Comparison of ENCODE assay signal across 8 cellular contexts in genomic region chr11:20127671-20128527, GRCh38. TPM values are rescaled to one million over a fixed set of nuclear protein-coding genes. Genes with fewer than 3 reads are reported as not detected.
A peak's percentile ranks its signal among the peaks of the same experiment; 100 is the strongest.
DNase-seq lines count a peak whose midpoint lies in the region; FAIRE-seq and TF ChIP-seq lines count a peak whose summit lies in the region.

No MANE protein-coding gene starts in this region.

- H2AFZ ChIP-seq in astrocyte (ENCODE audit: low read depth, low read length): no peak overlapping the region

- H3K27me3 Mint-ChIP-seq in astrocyte (ENCODE audit: low read depth, unreplicated experiment): peaks cover 14% of the 10 kb centered on the region

- no peak overlapping the region for H3K27ac ChIP-seq in HEK293 (ENCODE audit: extremely low read depth, low read depth, low read length)
- no peak overlapping the region for H3K27ac ChIP-seq in astrocyte (ENCODE audit: low read depth, low read length)
- no peak overlapping the region for H3K27ac ChIP-seq in spleen

- TF ChIP-seq POLR2A in spleen (IDR thresholded peaks at IDR 0.05): no peak

- no peaks in the 10 kb centered on the region for H3K79me2 ChIP-seq in astrocyte (ENCODE audit: insufficient read depth, low read length)

- H3K4me3 Mint-ChIP-seq in astrocyte (ENCODE audit: unreplicated experiment): no peak overlapping the region

- peaks cover 8% of the 10 kb centered on the region for H3K4me1 Mint-ChIP-seq in astrocyte (ENCODE audit: low read depth, unreplicated experiment)

- H3K4me1 ChIP-seq in HEK293 (ENCODE audit: control insufficient read depth, insufficient read depth, low read length) (no peaks in the 10 kb centered on the region), astrocyte (ENCODE audit: insufficient read depth, low read length) (peaks cover 17% of the 10 kb centered on the region), spleen (peaks cover 0 to 13% (median 10%) of the 10 kb centered on the region in 6 donors)

- intact Hi-C loops in spleen (cut with DNase I; ENCODE audit: low total_unique reads): loop anchor here (5.0 kb wide), 1 partner anchor 229 kb away; no protein-coding TSS in a partner anchor

- no peak overlapping the region for H3K9ac ChIP-seq in astrocyte (ENCODE audit: low read length)

- DNase-seq in Daoy (ENCODE audit: low read depth) (peak; percentile 77), NCI-H1417 treated with DMSO at 0.1 percent for 48 hours (lab: John Stamatoyannopoulos, UW) (peak; percentile 24), T1000 (lab: John Stamatoyannopoulos, UW) (peak; percentile 50), astrocyte (ENCODE audit: low read depth) (peak; percentile 36), hypothalamus (lab: John Stamatoyannopoulos, UW) (peak in 48 of 51 donors; percentile 18 to 88 (median 60)), spleen (peak; percentile 88), GOT3 (lab: John Stamatoyannopoulos, UW) (no peak)

- no peaks in the 10 kb centered on the region for H3K36me3 ChIP-seq in HEK293 (ENCODE audit: control insufficient read depth in 2 of 2, insufficient read depth in 1 of 2, low read length in 2 of 2)
- H3K36me3 ChIP-seq in astrocyte (ENCODE audit: insufficient read depth, low read length): no peaks in the 10 kb centered on the region
- no peaks in the 10 kb centered on the region for H3K36me3 ChIP-seq in spleen

- H4K20me1 ChIP-seq in astrocyte (ENCODE audit: insufficient read depth, low read length): no peaks in the 10 kb centered on the region

- no peak overlapping the region for H3K27ac Mint-ChIP-seq in astrocyte (ENCODE audit: unreplicated experiment)

- H3K4me3 ChIP-seq in HEK293 (ENCODE audit: low read depth, low read length) (no peak overlapping the region), astrocyte (ENCODE audit: insufficient read depth, low read depth, low read length) (no peak overlapping the region), spleen (no peak overlapping the region)

- no peaks in the 10 kb centered on the region for H3K36me3 Mint-ChIP-seq in astrocyte (ENCODE audit: low read depth, unreplicated experiment)

- H3K9me3 ChIP-seq in HEK293 (ENCODE audit: control insufficient read depth, insufficient read depth, low read depth, low read length): no peaks in the 10 kb centered on the region
- H3K9me3 ChIP-seq in astrocyte (ENCODE audit: insufficient read depth, low read depth, low read length): no peaks in the 10 kb centered on the region
- no peaks in the 10 kb centered on the region for H3K9me3 ChIP-seq in spleen

- WGBS in spleen, 5 donors: 55 to 64% (median 63%) methylated on average over 15 to 16 of the region's 16 CpGs

- CTCF ChIA-PET in HEK293 (lab: Yijun Ruan, JAX): interaction anchor here (0.5 to 3.7 kb wide), 78 partner anchors 10 to 1057 kb away, joined by 3 to 107 read pairs (median 4); no protein-coding TSS in a partner anchor

- peaks cover 5% of the 10 kb centered on the region for H3K9me3 Mint-ChIP-seq in astrocyte (ENCODE audit: unreplicated experiment)

- no peak overlapping the region for H3K4me2 ChIP-seq in astrocyte (ENCODE audit: low read length)

- TF ChIP-seq CTCF in HEK293 (tag by site-specific recombination; IDR thresholded peaks at IDR 0.05) (peak; percentile 69), astrocyte (IDR thresholded peaks at IDR 0.05; ENCODE audit: insufficient read depth, low read depth, low read length) (peak; percentile 82), spleen (IDR thresholded peaks at IDR 0.05 in 8 of 11, conservative IDR thresholded peaks at IDR 0.05 in 3 of 11) (peak; percentile 37 to 89 (median 81))

- POLR2A ChIA-PET in HEK293 (lab: Yijun Ruan, JAX): no interaction called here

- H3K27me3 ChIP-seq in astrocyte (ENCODE audit: insufficient read depth, low read length) (no peaks in the 10 kb centered on the region), spleen (replicated peaks in 1 of 7) (peaks cover 0 to 28% (median 11%) of the 10 kb centered on the region in 7 donors)

- no peak for FAIRE-seq in astrocyte (lab: Jason Lieb, UNC)

TF ChIP-seq in HEK293, 187 proteins besides CTCF, POLR2A, EP300 and RAD21:
- TF ChIP-seq GLI4 (tag by site-specific recombination; IDR thresholded peaks at IDR 0.05) (no peak), FEZF1 (tag by site-specific recombination; IDR thresholded peaks at IDR 0.05) (no peak), ZNF561 (tag by site-specific recombination; IDR thresholded peaks at IDR 0.05; ENCODE audit: borderline replicate concordance) (no peak), ZNF654 (tag by site-specific recombination; IDR thresholded peaks at IDR 0.05; ENCODE audit: low read depth) (peak; percentile 86), KLF16 (tag by site-specific recombination; IDR thresholded peaks at IDR 0.05) (no peak), ZNF768 (tag by site-specific recombination; IDR thresholded peaks at IDR 0.05) (no peak), ZBTB17 (tag by site-specific recombination; IDR thresholded peaks at IDR 0.05) (no peak)

RNA-seq across cellular contexts. Expression of gene DBX1, which starts 32.4 kb away (rescaled TPM):
- not detected in 2 replicates for total RNA-seq in Daoy (2014; rRNA removed; shearing (Covaris generic))
- not detected in 2 replicates for total RNA-seq in astrocyte
- total RNA-seq in spleen: not detected
- not detected for polyA plus RNA-seq in spleen
